ENCODE assay signal across 40 cellular contexts in genomic region chr21:29851611-29852010, GRCh38.
"Had no signal": no experiment of that assay in that cellular context is flagged by ENCODE, and none has a peak within 500 bp of the region (broad histone marks: within the 10 kb centered on the region; RNA-seq: fewer than 3 reads in every experiment).

No MANE protein-coding gene starts in this region.

- H3K4me1 Mint-ChIP-seq: activated naive CD4-positive, alpha-beta T cell treated with anti-CD3 and anti-CD28 coated beads, Interleukin-2, amount 10 ng/mL, durations not matched to agents 7 days and 5 days; activated naive CD4-positive, alpha-beta T cell treated with anti-CD3 and anti-CD28 coated beads, Interleukin-2, amount 50 U/mL, for 24 hours; activated naive CD8-positive, alpha-beta T cell treated with anti-CD3 and anti-CD28 coated beads for 36 hours; activated naive CD8-positive, alpha-beta T cell treated with anti-CD3 and anti-CD28 coated beads, Interleukin-2, amount 10 ng/mL, durations not matched to agents 7 days and 5 days; activated naive CD8-positive, alpha-beta T cell treated with anti-CD3 and anti-CD28 coated beads, Interleukin-2, amount 50 U/mL, for 24 hours; activated T-helper 17 cell treated with anti-CD3 and anti-CD28 coated beads, Interleukin-2, amount 50 U/mL, for 72 hours; brain; central memory CD8-positive, alpha-beta T cell had no signal

- H3K4me3 Mint-ChIP-seq: activated naive CD4-positive, alpha-beta T cell treated with anti-CD3 and anti-CD28 coated beads for 36 hours; activated naive CD4-positive, alpha-beta T cell treated with anti-CD3 and anti-CD28 coated beads, Interleukin-2, amount 10 ng/mL, durations not matched to agents 7 days and 5 days; activated naive CD4-positive, alpha-beta T cell treated with anti-CD3 and anti-CD28 coated beads, Interleukin-2, amount 50 U/mL, for 24 hours; activated naive CD8-positive, alpha-beta T cell; activated naive CD8-positive, alpha-beta T cell treated with anti-CD3 and anti-CD28 coated beads for 36 hours; activated naive CD8-positive, alpha-beta T cell treated with anti-CD3 and anti-CD28 coated beads, Interleukin-2, amount 10 ng/mL, durations not matched to agents 7 days and 5 days; activated naive CD8-positive, alpha-beta T cell treated with anti-CD3 and anti-CD28 coated beads, Interleukin-2, amount 50 U/mL, for 24 hours; activated T-cell treated with anti-CD3 and anti-CD28 coated beads, Interleukin-2, amount 50 U/mL, for 24 hours; activated T-cell treated with anti-CD3 and anti-CD28 coated beads, Interleukin-2, amount 50 U/mL, for 4 hours; activated T-cell treated with anti-CD3 and anti-CD28 coated beads, Interleukin-2, amount 50 U/mL, for 72 hours; activated T-helper 1 cell treated with anti-CD3 and anti-CD28 coated beads, Interleukin-12 subunit alpha, Interleukin-12 subunit beta, Interleukin-2, Interleukin-4 antibody, amounts not matched to agents 30 ng/mL and 10 ng/mL and 1 ng/mL, durations not matched to agents 14 hours and 24 hours and 36 hours; activated T-helper 17 cell treated with anti-CD3 and anti-CD28 coated beads, Interleukin-2, amount 50 U/mL, for 72 hours; brain; central memory CD8-positive, alpha-beta T cell had no signal

- H3K9me3 ChIP-seq: adrenal gland, ascending aorta, body of pancreas, breast epithelium had no signal

- H3K4me1 ChIP-seq: adrenal gland, ascending aorta, body of pancreas, breast epithelium had no signal

- H3K27me3 Mint-ChIP-seq: activated naive CD4-positive, alpha-beta T cell treated with anti-CD3 and anti-CD28 coated beads, Interleukin-2, amount 10 ng/mL, durations not matched to agents 7 days and 5 days; activated naive CD8-positive, alpha-beta T cell treated with anti-CD3 and anti-CD28 coated beads for 36 hours; activated naive CD8-positive, alpha-beta T cell treated with anti-CD3 and anti-CD28 coated beads, Interleukin-2, amount 10 ng/mL, durations not matched to agents 7 days and 5 days; activated naive CD8-positive, alpha-beta T cell treated with anti-CD3 and anti-CD28 coated beads, Interleukin-2, amount 50 U/mL, for 24 hours; central memory CD8-positive, alpha-beta T cell had no signal

- DNase-seq: activated effector memory CD4-positive, alpha-beta T cell treated with anti-CD3 and anti-CD28 coated beads, Interleukin-2, amount 50 U/mL, for 16 hours; activated effector memory CD4-positive, alpha-beta T cell treated with Interleukin-2 at 50 U/mL for 16 hours; activated gamma-delta T cell; activated gamma-delta T cell treated with Interleukin-2 at 50 U/mL for 16 hours; activated naive CD4-positive, alpha-beta T cell; activated naive CD4-positive, alpha-beta T cell treated with anti-CD3 and anti-CD28 coated beads for 36 hours; activated naive CD4-positive, alpha-beta T cell treated with anti-CD3 and anti-CD28 coated beads, Interleukin-2, amount 10 ng/mL, durations not matched to agents 7 days and 5 days; activated naive CD4-positive, alpha-beta T cell treated with anti-CD3 and anti-CD28 coated beads, Interleukin-2, amount 50 U/mL, for 16 hours; activated naive CD4-positive, alpha-beta T cell treated with Interleukin-2 at 50 U/mL for 16 hours; activated naive CD8-positive, alpha-beta T cell treated with anti-CD3 and anti-CD28 coated beads for 36 hours; activated naive CD8-positive, alpha-beta T cell treated with anti-CD3 and anti-CD28 coated beads, Interleukin-2, amount 10 ng/mL, durations not matched to agents 7 days and 5 days; activated naive CD8-positive, alpha-beta T cell treated with anti-CD3 and anti-CD28 coated beads, Interleukin-2, amount 50 U/mL, for 24 hours; activated T-cell treated with anti-CD3 and anti-CD28 coated beads, Interleukin-2, amount 50 U/mL, for 1 hour; activated T-cell treated with anti-CD3 and anti-CD28 coated beads, Interleukin-2, amount 50 U/mL, for 24 hours; activated T-cell treated with anti-CD3 and anti-CD28 coated beads, Interleukin-2, amount 50 U/mL, for 4 hours; activated T-cell treated with anti-CD3 and anti-CD28 coated beads, Interleukin-2, amount 50 U/mL, for 48 hours; activated T-cell treated with anti-CD3 and anti-CD28 coated beads, Interleukin-2, amount 50 U/mL, for 72 hours; adrenal gland; amniotic stem cell; amygdala; anterior cingulate cortex; aorta; body of pancreas; brain microvascular endothelial cell; caudate nucleus; central memory CD4-positive, alpha-beta T cell; cerebellar nuclear complex had no signal

- H3K27me3 ChIP-seq: adrenal gland, ascending aorta, body of pancreas, brain microvascular endothelial cell, breast epithelium, cardiac muscle cell had no signal

- H3K27ac ChIP-seq: adrenal gland, ascending aorta, body of pancreas, brain microvascular endothelial cell, breast epithelium, cardiac muscle cell had no signal

- H3K27ac Mint-ChIP-seq: activated naive CD4-positive, alpha-beta T cell treated with anti-CD3 and anti-CD28 coated beads for 36 hours; activated naive CD4-positive, alpha-beta T cell treated with anti-CD3 and anti-CD28 coated beads, Interleukin-2, amount 10 ng/mL, durations not matched to agents 7 days and 5 days; activated naive CD4-positive, alpha-beta T cell treated with anti-CD3 and anti-CD28 coated beads, Interleukin-2, amount 50 U/mL, for 24 hours; activated naive CD4-positive, alpha-beta T cell treated with anti-CD3 and anti-CD28 coated beads, Interleukin-2, amount 50 U/mL, for 72 hours; activated naive CD8-positive, alpha-beta T cell; activated naive CD8-positive, alpha-beta T cell treated with anti-CD3 and anti-CD28 coated beads for 36 hours; activated naive CD8-positive, alpha-beta T cell treated with anti-CD3 and anti-CD28 coated beads, Interleukin-2, amount 10 ng/mL, durations not matched to agents 7 days and 5 days; activated naive CD8-positive, alpha-beta T cell treated with anti-CD3 and anti-CD28 coated beads, Interleukin-2, amount 50 U/mL, for 24 hours; activated T-cell treated with anti-CD3 and anti-CD28 coated beads, Interleukin-2, amount 50 U/mL, for 24 hours; activated T-cell treated with anti-CD3 and anti-CD28 coated beads, Interleukin-2, amount 50 U/mL, for 72 hours; activated T-helper 1 cell treated with anti-CD3 and anti-CD28 coated beads, Interleukin-12 subunit alpha, Interleukin-12 subunit beta, Interleukin-2, Interleukin-4 antibody, amounts not matched to agents 30 ng/mL and 10 ng/mL and 1 ng/mL, durations not matched to agents 14 hours and 24 hours and 36 hours; activated T-helper 17 cell treated with anti-CD3 and anti-CD28 coated beads, Interleukin-2, amount 50 U/mL, for 72 hours; activated T-helper 2 cell treated with anti-CD3 and anti-CD28 coated beads, Interferon-gamma antibody, Interleukin-2, Interleukin-4, amounts not matched to agents 10 μg/mL and 5 μg/mL and 100 μg/mL, durations not matched to agents 14 hours and 24 hours and 36 hours; brain had no signal

- FAIRE-seq: astrocyte, bronchial epithelial cell had no signal

- H3K36me3 ChIP-seq: adrenal gland, ascending aorta, brain microvascular endothelial cell, breast epithelium, cardiac muscle cell had no signal

- H3K9me3 Mint-ChIP-seq: activated naive CD4-positive, alpha-beta T cell treated with anti-CD3 and anti-CD28 coated beads for 36 hours; activated naive CD4-positive, alpha-beta T cell treated with anti-CD3 and anti-CD28 coated beads, Interleukin-2, amount 10 ng/mL, durations not matched to agents 7 days and 5 days; activated naive CD4-positive, alpha-beta T cell treated with anti-CD3 and anti-CD28 coated beads, Interleukin-2, amount 50 U/mL, for 24 hours; activated naive CD4-positive, alpha-beta T cell treated with anti-CD3 and anti-CD28 coated beads, Interleukin-2, amount 50 U/mL, for 72 hours; activated naive CD8-positive, alpha-beta T cell treated with anti-CD3 and anti-CD28 coated beads for 36 hours; activated naive CD8-positive, alpha-beta T cell treated with anti-CD3 and anti-CD28 coated beads, Interleukin-2, amount 10 ng/mL, durations not matched to agents 7 days and 5 days; activated naive CD8-positive, alpha-beta T cell treated with anti-CD3 and anti-CD28 coated beads, Interleukin-2, amount 50 U/mL, for 24 hours; activated T-cell treated with anti-CD3 and anti-CD28 coated beads, Interleukin-2, amount 50 U/mL, for 24 hours; activated T-cell treated with anti-CD3 and anti-CD28 coated beads, Interleukin-2, amount 50 U/mL, for 4 hours; activated T-cell treated with anti-CD3 and anti-CD28 coated beads, Interleukin-2, amount 50 U/mL, for 72 hours; activated T-helper 1 cell treated with anti-CD3 and anti-CD28 coated beads, Interleukin-12 subunit alpha, Interleukin-12 subunit beta, Interleukin-2, Interleukin-4 antibody, amounts not matched to agents 30 ng/mL and 10 ng/mL and 1 ng/mL, durations not matched to agents 14 hours and 24 hours and 36 hours; activated T-helper 17 cell treated with anti-CD3 and anti-CD28 coated beads, Interleukin-2, amount 50 U/mL, for 72 hours; activated T-helper 2 cell treated with anti-CD3 and anti-CD28 coated beads, Interferon-gamma antibody, Interleukin-2, Interleukin-4, amounts not matched to agents 10 μg/mL and 5 μg/mL and 100 μg/mL, durations not matched to agents 14 hours and 24 hours and 36 hours; brain had no signal

- ATAC-seq: activated naive CD4-positive, alpha-beta T cell treated with anti-CD3 and anti-CD28 coated beads, Interleukin-2, amount 50 U/mL, for 72 hours; activated naive CD8-positive, alpha-beta T cell treated with anti-CD3 and anti-CD28 coated beads, Interleukin-2, amount 50 U/mL, for 24 hours; activated T-cell treated with anti-CD3 and anti-CD28 coated beads, Interleukin-2, amount 50 U/mL, for 4 hours; activated T-cell treated with anti-CD3 and anti-CD28 coated beads, Interleukin-2, amount 50 U/mL, for 72 hours; activated T-helper 17 cell treated with anti-CD3 and anti-CD28 coated beads, Interleukin-2, amount 50 U/mL, for 72 hours; body of pancreas had no signal

- H3K4me3 ChIP-seq: adrenal gland, ascending aorta, body of pancreas, breast epithelium, cardiac muscle cell had no signal

- H3K36me3 Mint-ChIP-seq: activated naive CD4-positive, alpha-beta T cell treated with anti-CD3 and anti-CD28 coated beads, Interleukin-2, amount 10 ng/mL, durations not matched to agents 7 days and 5 days; activated naive CD4-positive, alpha-beta T cell treated with anti-CD3 and anti-CD28 coated beads, Interleukin-2, amount 50 U/mL, for 24 hours; activated naive CD4-positive, alpha-beta T cell treated with anti-CD3 and anti-CD28 coated beads, Interleukin-2, amount 50 U/mL, for 72 hours; activated naive CD8-positive, alpha-beta T cell; activated naive CD8-positive, alpha-beta T cell treated with anti-CD3 and anti-CD28 coated beads for 36 hours; activated naive CD8-positive, alpha-beta T cell treated with anti-CD3 and anti-CD28 coated beads, Interleukin-2, amount 10 ng/mL, durations not matched to agents 7 days and 5 days; brain had no signal
